In the genomic region with DNA sequence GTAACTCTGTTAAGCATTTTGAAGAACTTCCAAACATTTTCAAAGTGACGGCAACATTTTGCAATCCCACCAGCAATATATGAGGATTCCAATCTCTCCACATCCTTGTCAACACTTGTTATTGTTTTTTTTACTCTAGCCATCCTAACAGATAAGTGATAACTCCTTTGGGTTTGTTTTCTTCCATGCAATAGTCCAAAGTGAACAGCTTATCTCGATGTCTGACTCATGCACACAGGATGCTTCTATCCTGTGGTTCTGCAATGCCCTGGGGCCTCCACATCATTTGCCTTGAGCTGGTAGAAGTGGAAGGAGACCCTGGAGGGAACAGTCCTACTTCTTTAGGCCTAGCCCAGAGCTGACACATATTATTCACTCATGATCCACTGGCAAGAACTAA, we compare ENCODE assay signal across 26 cellular contexts. TPM values are rescaled to one million over a fixed set of nuclear protein-coding genes. Genes with fewer than 3 reads are reported as not detected.
DNase-seq lines count a peak whose midpoint lies in the region; ATAC-seq, FAIRE-seq and TF ChIP-seq lines count a peak whose summit lies in the region.
"Had no signal": no experiment of that assay in that cellular context is flagged by ENCODE, and none has a peak within 500 bp of the region (broad histone marks: within the 10 kb centered on the region; RNA-seq: fewer than 3 reads in every experiment).

No MANE protein-coding gene starts in this region.

- no peak for TF ChIP-seq RAD21 in HepG2 (CRISPR knock-in tag; IDR thresholded peaks at IDR 0.05)

- in situ Hi-C loops in HepG2 (cut with HindIII; ENCODE audit: extremely low pct_ligation_motif_present, low pct_unique_long_range_greater_than_20kb) = no loop called here

- no peak overlapping the region for H2AK5ac ChIP-seq in trophoblast cell (ENCODE audit: low read length)

- H3K9me3 ChIP-seq in HepG2 (ENCODE audit: low read length) = no peaks in the 10 kb centered on the region
- no peaks in the 10 kb centered on the region for H3K9me3 ChIP-seq in right lobe of liver
- H3K9me3 ChIP-seq in trophoblast cell (ENCODE audit: insufficient read depth, low read depth, low read length) = peaks cover 6% of the 10 kb centered on the region

- peak; percentile 45 for DNase-seq in HepG2 (ENCODE audit: low spot score)
- no peak for DNase-seq in right lobe of liver
- DNase-seq in RPMI7951 (ENCODE audit: low read depth) = peak; percentile 62
- DNase-seq in bronchial epithelial cell (ENCODE audit: low read depth) = peak; percentile 1
- peak; percentile 97 to 99 for DNase-seq in trophoblast cell
- DNase-seq in DMS 273 (lab: John Stamatoyannopoulos, UW; ENCODE audit: unreplicated experiment) = no peak
- no peak for DNase-seq in kidney tubule cell (ENCODE audit: low spot score)
- DNase-seq: GF-D8, Karpas-422, NCI-H1092 treated with DMSO at 0.1 percent for 48 hours, NCI-H1436, NCI-H187 treated with DMSO at 0.1 percent for 48 hours, NCI-H2171 treated with DMSO at 0.1 percent for 48 hours, NCI-H446, NCI-H526 treated with DMSO at 0.1 percent for 48 hours, PC-9, Right ventricle myocardium superior, RPMI8226 had no signal

- no peak overlapping the region for H3K4me3 ChIP-seq in HepG2 (replicated peaks in 1 of 3; ENCODE audit: insufficient read depth in 1 of 3, low read depth in 2 of 3, low read length in 3 of 3)
- no peak overlapping the region for H3K4me3 ChIP-seq in right lobe of liver
- no peak overlapping the region for H3K4me3 ChIP-seq in bronchial epithelial cell (ENCODE audit: low read depth, low read length)
- no peak overlapping the region for H3K4me3 ChIP-seq in trophoblast cell (ENCODE audit: low read depth, low read length)
- H3K4me3 ChIP-seq: PC-9, SJSA1 had no signal

- H3K4me2 ChIP-seq in HepG2 (ENCODE audit: low read depth, low read length) (no peak overlapping the region), trophoblast cell (ENCODE audit: low read length) (no peak overlapping the region)
- H3K4me2 ChIP-seq: PC-9 had no signal

- peaks cover 9 to 41% of the 10 kb centered on the region in 2 experiments for H3K27me3 ChIP-seq in HepG2 (ENCODE audit: control insufficient read depth in 1 of 2, insufficient read depth in 2 of 2, low read length in 2 of 2)
- H3K27me3 ChIP-seq in right lobe of liver = no peaks in the 10 kb centered on the region
- H3K27me3 ChIP-seq in bronchial epithelial cell (ENCODE audit: control insufficient read depth, insufficient read depth, low read length) = no peaks in the 10 kb centered on the region
- peaks cover 2% of the 10 kb centered on the region for H3K27me3 ChIP-seq in trophoblast cell (ENCODE audit: insufficient read depth, low read length)

- no peak overlapping the region for H4K12ac ChIP-seq in trophoblast cell (ENCODE audit: low read depth, low read length)

- no peak overlapping the region for H3K4ac ChIP-seq in trophoblast cell (ENCODE audit: low read depth, low read length)

- no TSS peak for BruUV-seq in HepG2 (replicated peaks; lab: Mats Ljungman, UMichigan)

- H3K79me1 ChIP-seq in trophoblast cell (ENCODE audit: low read length) = no peaks in the 10 kb centered on the region

- no peaks in the 10 kb centered on the region for H3K36me3 ChIP-seq in HepG2 (replicated peaks in 1 of 2; ENCODE audit: control insufficient read depth in 1 of 2, insufficient read depth in 2 of 2, low read length in 2 of 2)
- no peaks in the 10 kb centered on the region for H3K36me3 ChIP-seq in right lobe of liver
- no peaks in the 10 kb centered on the region for H3K36me3 ChIP-seq in bronchial epithelial cell (ENCODE audit: control insufficient read depth, insufficient read depth, low read length)
- H3K36me3 ChIP-seq in trophoblast cell (ENCODE audit: control insufficient read depth in 1 of 2, insufficient read depth in 2 of 2, low read length in 2 of 2) = no peaks in the 10 kb centered on the region
- H3K36me3 ChIP-seq: SJSA1 had no signal

- no peak overlapping the region for H3K4me3 Mint-ChIP-seq in stimulated activated memory B cell treated with anti-CD40 and anti-IgM and Interleukin-4, amounts not matched to agents 10 μg/mL and 1 μg/mL and 100 μg/mL, for 72 hours

- no peaks in the 10 kb centered on the region for H3K36me3 Mint-ChIP-seq in stimulated activated memory B cell treated with anti-CD40 and anti-IgM and Interleukin-4, amounts not matched to agents 10 μg/mL and 1 μg/mL and 100 μg/mL, for 72 hours

- H2BK12ac ChIP-seq in trophoblast cell (ENCODE audit: low read length) = no peak overlapping the region

- H3K9me3 Mint-ChIP-seq in stimulated activated memory B cell treated with anti-CD40 and anti-IgM and Interleukin-4, amounts not matched to agents 10 μg/mL and 1 μg/mL and 100 μg/mL, for 72 hours = no peaks in the 10 kb centered on the region

- 4% methylated on average over 2 of the region's 2 CpGs for WGBS in HepG2 (ENCODE audit: low lambda C conversion rate)
- WGBS in right lobe of liver (ENCODE audit: insufficient coverage, low coverage, low lambda C conversion rate, missing lambda C conversion rate) = 50% methylated on average over 2 of the region's 2 CpGs
- no CpG with 5 or more reads among the region's 2 CpGs for WGBS in trophoblast cell (ENCODE audit: extremely low coverage, insufficient coverage, insufficient read length)

- no peak overlapping the region for H4K91ac ChIP-seq in trophoblast cell (ENCODE audit: low read depth, low read length)

- TF ChIP-seq POLR2A in HepG2 (IDR thresholded peaks at IDR 0.05; ENCODE audit: insufficient read depth in 1 of 2, low read depth in 2 of 2, low read length in 2 of 2) (no peak), right lobe of liver (IDR thresholded peaks at IDR 0.05) (no peak)

- no peak for FAIRE-seq in HepG2 (lab: Jason Lieb, UNC)
- no peak for FAIRE-seq in bronchial epithelial cell (lab: Jason Lieb, UNC)
- FAIRE-seq: GM12891 had no signal

- no peak overlapping the region for H3K27ac ChIP-seq in HepG2 (ENCODE audit: extremely low read length, insufficient read depth, low read length)
- H3K27ac ChIP-seq in right lobe of liver = no peak overlapping the region
- peak overlapping the region; percentile 7 for H3K27ac ChIP-seq in trophoblast cell (ENCODE audit: low read depth, low read length)
- H3K27ac ChIP-seq: 22Rv1, PC-9, SJSA1 had no signal

- CTCF ChIA-PET in HepG2 (lab: Yijun Ruan, JAX; ENCODE audit: low intra/inter-chr PET ratio, low total read pairs) = no interaction called here

- no peak overlapping the region for H3K23ac ChIP-seq in trophoblast cell (ENCODE audit: low read length)

- no peak overlapping the region for H2BK5ac ChIP-seq in trophoblast cell (ENCODE audit: low read depth, low read length, poor library complexity)

- no peak overlapping the region for H3K18ac ChIP-seq in trophoblast cell (ENCODE audit: low read length)

- intact Hi-C loops in HepG2 (cut with micrococcal nuclease; ENCODE audit: unreplicated experiment) = loop anchor here (10.0 kb wide), 1 partner anchor 186 kb away; no protein-coding TSS in a partner anchor
- intact Hi-C loops in right lobe of liver (cut with DNase I) = no loop called here

- H2AFZ ChIP-seq in HepG2 (ENCODE audit: low read length) = no peak overlapping the region
- H2AFZ ChIP-seq in trophoblast cell (ENCODE audit: insufficient read depth, low read length, poor library complexity) = no peak overlapping the region
- H2AFZ ChIP-seq: PC-9 had no signal

- no peak overlapping the region for H3K27ac Mint-ChIP-seq in stimulated activated memory B cell treated with anti-CD40 and anti-IgM and Interleukin-4, amounts not matched to agents 10 μg/mL and 1 μg/mL and 100 μg/mL, for 72 hours

- H3K14ac ChIP-seq in trophoblast cell (ENCODE audit: low read length) = no peak overlapping the region

- POLR2A ChIA-PET in HepG2 (lab: Yijun Ruan, JAX) = no interaction called here

- no peak overlapping the region for H4K8ac ChIP-seq in trophoblast cell (ENCODE audit: low read depth, low read length)

- peaks cover 91% of the 10 kb centered on the region for H3K27me3 Mint-ChIP-seq in stimulated activated memory B cell treated with anti-CD40 and anti-IgM and Interleukin-4, amounts not matched to agents 10 μg/mL and 1 μg/mL and 100 μg/mL, for 72 hours

- H3K79me2 ChIP-seq in HepG2 (ENCODE audit: insufficient read depth, low read length) (no peaks in the 10 kb centered on the region), trophoblast cell (ENCODE audit: control insufficient read depth, insufficient read depth, low read length, poor library complexity) (no peaks in the 10 kb centered on the region)

- H4K20me1 ChIP-seq in HepG2 (ENCODE audit: insufficient read depth, low read length) = no peaks in the 10 kb centered on the region

- peaks cover 7% of the 10 kb centered on the region for H3K4me1 Mint-ChIP-seq in stimulated activated memory B cell treated with anti-CD40 and anti-IgM and Interleukin-4, amounts not matched to agents 10 μg/mL and 1 μg/mL and 100 μg/mL, for 72 hours

- TF ChIP-seq CTCF in HepG2 (CRISPR knock-in tag; IDR thresholded peaks at IDR 0.05) = no peak
- no peak for TF ChIP-seq CTCF in right lobe of liver (IDR thresholded peaks at IDR 0.05)
- no peak for TF ChIP-seq CTCF in bronchial epithelial cell (IDR thresholded peaks at IDR 0.05; ENCODE audit: insufficient read depth, low read length, severe bottlenecking)

- H3K9ac ChIP-seq in HepG2 (ENCODE audit: insufficient read depth, low read depth, low read length) (no peak overlapping the region), trophoblast cell (ENCODE audit: low read length) (no peak overlapping the region)

- peaks cover 30% of the 10 kb centered on the region for H3K4me1 ChIP-seq in HepG2 (ENCODE audit: insufficient read depth, low read length)
- H3K4me1 ChIP-seq in right lobe of liver = no peaks in the 10 kb centered on the region
- H3K4me1 ChIP-seq in trophoblast cell (ENCODE audit: control insufficient read depth in 1 of 2, insufficient read depth in 2 of 2, low read length in 2 of 2) = peaks cover 4 to 8% of the 10 kb centered on the region in 2 experiments
- H3K4me1 ChIP-seq: SJSA1 had no signal

- TF ChIP-seq EP300 in HepG2 (IDR thresholded peaks at IDR 0.05; ENCODE audit: low read depth in 2 of 2, low read length in 2 of 2) (no peak), HepG2 (CRISPR knock-in tag; IDR thresholded peaks at IDR 0.05; ENCODE audit: borderline replicate concordance) (no peak)

- ATAC-seq in HepG2 (no peak), right lobe of liver (no peak)
- no peak for ATAC-seq in stimulated activated memory B cell treated with anti-CD40 and anti-IgM and Interleukin-4, amounts not matched to agents 10 μg/mL and 1 μg/mL and 100 μg/mL, for 72 hours
- ATAC-seq: HCT116 had no signal

- H2BK120ac ChIP-seq in trophoblast cell (ENCODE audit: insufficient read depth, low read length, poor library complexity) = no peak overlapping the region

RNA-seq across cellular contexts. Expression of gene TLE7, which starts 13.0 kb away (rescaled TPM):
- total RNA-seq in HepG2 (2016; rRNA removed; fragmentation: Illumina TruSeq; extraction: Trizol) = not detected in 2 replicates
- not detected in 2 replicates for total RNA-seq in HepG2 (2016; cell fraction: cytosol; rRNA removed; fragmentation: Illumina TruSeq; extraction: Trizol; ENCODE audit: low read depth)
- total RNA-seq in HepG2 (2016; cell fraction: insoluble cytoplasmic fraction; rRNA removed; fragmentation: Illumina TruSeq; extraction: Trizol) = not detected in 2 replicates
- total RNA-seq in HepG2 (2016; cell fraction: membrane; rRNA removed; fragmentation: Illumina TruSeq; extraction: Trizol) = not detected in 2 replicates
- total RNA-seq in HepG2 (2016; cell fraction: nucleus; rRNA removed; fragmentation: Illumina TruSeq; extraction: Trizol) = not detected in 2 replicates
- not detected in 2 replicates for polyA plus RNA-seq in HepG2 (2011; rRNA removed)
- not detected in 2 replicates for polyA plus RNA-seq in HepG2 (2011; cell fraction: cytosol; rRNA removed)
- polyA plus RNA-seq in HepG2 (2011; cell fraction: nucleus; rRNA removed) = 0.10 TPM in 1 of 2 replicates, not detected in the other
- not detected in 2 replicates for polyA plus RNA-seq in HepG2 (2012)
- not detected in 2 replicates for polyA plus RNA-seq in HepG2 (2016; cell fraction: cytosol; fragmentation: Illumina TruSeq; extraction: Trizol; ENCODE audit: low read depth)
- not detected in 2 replicates for polyA plus RNA-seq in HepG2 (2016; cell fraction: insoluble cytoplasmic fraction; fragmentation: Illumina TruSeq; extraction: Trizol; ENCODE audit: low read depth)
- polyA plus RNA-seq in HepG2 (2016; cell fraction: membrane; fragmentation: Illumina TruSeq; extraction: Trizol; ENCODE audit: low read depth) = not detected in 2 replicates
- not detected in 2 replicates for polyA plus RNA-seq in HepG2 (2016; cell fraction: nucleus; fragmentation: Illumina TruSeq; extraction: Trizol; ENCODE audit: insufficient read depth, low read depth)
- polyA minus RNA-seq in HepG2 (2011; rRNA and poly(A)+ RNA removed; ENCODE audit: low replicate concordance) = not detected in 2 replicates
- not detected in 2 replicates for polyA minus RNA-seq in HepG2 (2011; cell fraction: cytosol; rRNA and poly(A)+ RNA removed)
- polyA minus RNA-seq in HepG2 (2011; cell fraction: nucleus; rRNA and poly(A)+ RNA removed) = not detected in 2 replicates
- total RNA-seq in right lobe of liver = not detected
- total RNA-seq in RPMI7951 (2014; rRNA removed; shearing (Covaris generic)) = not detected in 2 replicates
- not detected in 2 replicates for total RNA-seq in bronchial epithelial cell
- not detected in 2 replicates for polyA plus RNA-seq in trophoblast cell (2013)
- total RNA-seq: Daoy, H4, PC-9, Right ventricle myocardium superior, SJSA1 had no signal
- polyA plus RNA-seq: BJ had no signal

RNA-seq across cellular contexts. Expression of gene ZNF23, which starts 33.2 kb away (rescaled TPM):
- total RNA-seq in HepG2 (2016; rRNA removed; fragmentation: Illumina TruSeq; extraction: Trizol) (12.2 and 14.0 TPM in 2 replicates), right lobe of liver (1 to 10 TPM; 3.1 to 4.8 (median 3.9) TPM), bronchial epithelial cell (7.9 and 8.1 TPM in 2 replicates)
- total RNA-seq in HepG2 (2016; cell fraction: cytosol; rRNA removed; fragmentation: Illumina TruSeq; extraction: Trizol; ENCODE audit: low read depth) = 3.5 and 3.6 TPM in 2 replicates
- 13.3 and 16.5 TPM in 2 replicates for total RNA-seq in HepG2 (2016; cell fraction: insoluble cytoplasmic fraction; rRNA removed; fragmentation: Illumina TruSeq; extraction: Trizol)
- total RNA-seq in HepG2 (2016; cell fraction: membrane; rRNA removed; fragmentation: Illumina TruSeq; extraction: Trizol) = 10.1 and 11.2 TPM in 2 replicates
- 10.9 and 15.4 TPM in 2 replicates for total RNA-seq in HepG2 (2016; cell fraction: nucleus; rRNA removed; fragmentation: Illumina TruSeq; extraction: Trizol)
- polyA plus RNA-seq in HepG2 (2011; rRNA removed) = 8.6 and 9.0 TPM in 2 replicates
- 4.5 and 5.9 TPM in 2 replicates for polyA plus RNA-seq in HepG2 (2011; cell fraction: cytosol; rRNA removed)
- polyA plus RNA-seq in HepG2 (2011; cell fraction: nucleus; rRNA removed) = 20.0 and 26.0 TPM in 2 replicates
- polyA plus RNA-seq in HepG2 (2012) = 9.4 and 12.6 TPM in 2 replicates
- 3.0 and 4.3 TPM in 2 replicates for polyA plus RNA-seq in HepG2 (2016; cell fraction: cytosol; fragmentation: Illumina TruSeq; extraction: Trizol; ENCODE audit: low read depth)
- polyA plus RNA-seq in HepG2 (2016; cell fraction: insoluble cytoplasmic fraction; fragmentation: Illumina TruSeq; extraction: Trizol; ENCODE audit: low read depth) = 13.3 and 14.9 TPM in 2 replicates
- 6.6 and 7.5 TPM in 2 replicates for polyA plus RNA-seq in HepG2 (2016; cell fraction: membrane; fragmentation: Illumina TruSeq; extraction: Trizol; ENCODE audit: low read depth)
- 23.3 and 26.4 TPM in 2 replicates for polyA plus RNA-seq in HepG2 (2016; cell fraction: nucleus; fragmentation: Illumina TruSeq; extraction: Trizol; ENCODE audit: insufficient read depth, low read depth)
- 3.7 and 8.1 TPM in 2 replicates for polyA minus RNA-seq in HepG2 (2011; rRNA and poly(A)+ RNA removed; ENCODE audit: low replicate concordance)
- 2.6 and 3.8 TPM in 2 replicates for polyA minus RNA-seq in HepG2 (2011; cell fraction: cytosol; rRNA and poly(A)+ RNA removed)
- 14.2 and 15.2 TPM in 2 replicates for polyA minus RNA-seq in HepG2 (2011; cell fraction: nucleus; rRNA and poly(A)+ RNA removed)
- total RNA-seq in RPMI7951 (2014; rRNA removed; shearing (Covaris generic)) = 9.1 and 10.2 TPM in 2 replicates
- polyA plus RNA-seq in trophoblast cell (2013) = 4.1 and 4.3 TPM in 2 replicates

Comparison
In these comparisons a context has a peak if more than half of its experiments do, and no peak if none do; other contexts are left out.
1. DNase-seq: peak in HepG2 (single experiment), RPMI7951 (single experiment), bronchial epithelial cell (single experiment) and trophoblast cell (2 of 2); none in right lobe of liver (0 of 3), DMS 273 (single experiment) and kidney tubule cell (single experiment).